In genomic region chr1:156448134-156448967, GRCh38 we compare ENCODE assay signal across 17 cellular contexts.
"Had no signal": no experiment of that assay in that cellular context is flagged by ENCODE, and none has a peak within 500 bp of the region (broad histone marks: within the 10 kb centered on the region; RNA-seq: fewer than 3 reads in every experiment).

No MANE protein-coding gene starts in this region.

- H3K27ac Mint-ChIP-seq: activated B cell treated with CpG ODN at 0.5 μM for 24 hours; activated CD8-positive, alpha-beta T cell treated with anti-CD3 and anti-CD28 coated beads for 36 hours; activated naive CD4-positive, alpha-beta T cell treated with anti-CD3 and anti-CD28 coated beads, Interleukin-2, amount 10 ng/mL, durations not matched to agents 7 days and 5 days; immature natural killer cell; mesothelial cell of epicardium; natural killer cell treated with Interleukin-12 subunit alpha and Interleukin-12 subunit beta and Interleukin-15 and Interleukin-18, amount 100 ng/mL, for 72 hours; stimulated activated naive B cell treated with anti-CD40 and anti-IgM and Interleukin-4, amounts not matched to agents 10 μg/mL and 1 μg/mL and 100 μg/mL, for 72 hours had no signal

- ATAC-seq: activated CD8-positive, alpha-beta T cell treated with anti-CD3 and anti-CD28 coated beads for 36 hours; natural killer cell treated with Interleukin-12 subunit alpha and Interleukin-12 subunit beta and Interleukin-15 and Interleukin-18, amount 100 ng/mL, for 72 hours; sciatic nerve; stimulated activated naive B cell treated with anti-CD40 and anti-IgM and Interleukin-4, amounts not matched to agents 10 μg/mL and 1 μg/mL and 100 μg/mL, for 72 hours had no signal

- H3K4me3 ChIP-seq: ascending aorta, tibial nerve had no signal

- H3K9me3 ChIP-seq: ascending aorta, neutrophil, tibial nerve had no signal

- H3K79me2 ChIP-seq: parathyroid adenoma had no signal

- H3K27ac ChIP-seq: ascending aorta, neutrophil, parathyroid adenoma, tibial nerve had no signal

- H3K4me3 Mint-ChIP-seq: activated B cell treated with CpG ODN at 0.5 μM for 24 hours; activated CD8-positive, alpha-beta T cell treated with anti-CD3 and anti-CD28 coated beads for 36 hours; activated naive CD4-positive, alpha-beta T cell treated with anti-CD3 and anti-CD28 coated beads, Interleukin-2, amount 10 ng/mL, durations not matched to agents 7 days and 5 days; immature natural killer cell; mesothelial cell of epicardium; natural killer cell treated with Interleukin-12 subunit alpha and Interleukin-12 subunit beta and Interleukin-15 and Interleukin-18, amount 100 ng/mL, for 72 hours; stimulated activated naive B cell treated with anti-CD40 and anti-IgM and Interleukin-4, amounts not matched to agents 10 μg/mL and 1 μg/mL and 100 μg/mL, for 72 hours had no signal

- H3K27me3 ChIP-seq: ascending aorta had no signal

- H2AFZ ChIP-seq: parathyroid adenoma had no signal

- H3K36me3 Mint-ChIP-seq: activated naive CD4-positive, alpha-beta T cell treated with anti-CD3 and anti-CD28 coated beads, Interleukin-2, amount 10 ng/mL, durations not matched to agents 7 days and 5 days; immature natural killer cell; mesothelial cell of epicardium; natural killer cell treated with Interleukin-12 subunit alpha and Interleukin-12 subunit beta and Interleukin-15 and Interleukin-18, amount 100 ng/mL, for 72 hours; stimulated activated naive B cell treated with anti-CD40 and anti-IgM and Interleukin-4, amounts not matched to agents 10 μg/mL and 1 μg/mL and 100 μg/mL, for 72 hours had no signal

- DNase-seq: activated B cell treated with CpG ODN at 0.5 μM for 24 hours; activated CD4-positive, alpha-beta T cell treated with anti-CD3 and anti-CD28 coated beads for 48 hours; activated CD8-positive, alpha-beta T cell treated with anti-CD3 and anti-CD28 coated beads for 36 hours; activated effector memory CD4-positive, alpha-beta T cell treated with Interleukin-2 at 50 U/mL for 16 hours; activated naive CD4-positive, alpha-beta T cell treated with anti-CD3 and anti-CD28 coated beads, Interleukin-2, amount 10 ng/mL, durations not matched to agents 7 days and 5 days; activated T-cell treated with anti-CD3 and anti-CD28 coated beads, Interleukin-2, amount 50 U/mL, for 1 hour; cortex of kidney; immature natural killer cell; stimulated activated CD4-positive, alpha-beta T cell treated with anti-CD3 and anti-CD28 coated beads, Interleukin-4, amount 100 ng/mL, for 4 hours; stimulated activated naive B cell treated with anti-CD40 and anti-IgM and Interleukin-4, amounts not matched to agents 10 μg/mL and 1 μg/mL and 100 μg/mL, for 72 hours had no signal

- H3K4me1 ChIP-seq: ascending aorta, parathyroid adenoma had no signal

- H3K36me3 ChIP-seq: ascending aorta, neutrophil, tibial nerve had no signal

- H3K9me3 Mint-ChIP-seq: activated B cell treated with CpG ODN at 0.5 μM for 24 hours; activated CD8-positive, alpha-beta T cell treated with anti-CD3 and anti-CD28 coated beads for 36 hours; activated naive CD4-positive, alpha-beta T cell treated with anti-CD3 and anti-CD28 coated beads, Interleukin-2, amount 10 ng/mL, durations not matched to agents 7 days and 5 days; mesothelial cell of epicardium; natural killer cell treated with Interleukin-12 subunit alpha and Interleukin-12 subunit beta and Interleukin-15 and Interleukin-18, amount 100 ng/mL, for 72 hours; stimulated activated naive B cell treated with anti-CD40 and anti-IgM and Interleukin-4, amounts not matched to agents 10 μg/mL and 1 μg/mL and 100 μg/mL, for 72 hours had no signal
